8 cellular contexts compared by ENCODE assay signal in genomic region chr3:121654493-121655385, GRCh38.
DNase-seq lines count a peak whose midpoint lies in the region; ATAC-seq and TF ChIP-seq lines count a peak whose summit lies in the region.

No MANE protein-coding gene starts in this region.

- H4K20me1 ChIP-seq in SU-DHL-6 (ENCODE audit: low read depth, low read length): no peaks in the 10 kb centered on the region

- H3F3A ChIP-seq in SU-DHL-6 (ENCODE audit: insufficient read depth): no peaks in the 10 kb centered on the region

- peaks cover 33% of the 10 kb centered on the region for H3K36me3 ChIP-seq in SU-DHL-6 (ENCODE audit: low read length)

- ATAC-seq in HG02642 (IDR thresholded peaks at IDR 0.05; ENCODE audit: poor library complexity, unreplicated experiment): peak; percentile 80

- peaks cover 91% of the 10 kb centered on the region for H3K4me1 Mint-ChIP-seq in activated naive CD4-positive, alpha-beta T cell treated with anti-CD3 and anti-CD28 coated beads, Interleukin-2, amount 50 U/mL, for 24 hours

- TF ChIP-seq CTCF in SU-DHL-6 (IDR thresholded peaks at IDR 0.05; ENCODE audit: insufficient read depth, low read length, poor library complexity, severe bottlenecking): no peak

- peak overlapping the region; percentile 55 for H3K4me2 ChIP-seq in SU-DHL-6 (ENCODE audit: low read depth, low read length, poor library complexity, severe bottlenecking)

- peak overlapping the region; percentile 3 for H3K4me3 ChIP-seq in SU-DHL-6 (ENCODE audit: insufficient read depth, low read length, poor library complexity, severe bottlenecking)

- H3K27ac ChIP-seq in SU-DHL-6 (ENCODE audit: low read depth, low read length) (peak overlapping the region; percentile 61), caudate nucleus (ENCODE audit: low read depth, low read length) (no peak overlapping the region)

- H3K27ac Mint-ChIP-seq in activated naive CD4-positive, alpha-beta T cell treated with anti-CD3 and anti-CD28 coated beads, Interleukin-2, amount 50 U/mL, for 24 hours: peak overlapping the region; percentile 85

- H3K27me3 Mint-ChIP-seq in activated naive CD4-positive, alpha-beta T cell treated with anti-CD3 and anti-CD28 coated beads, Interleukin-2, amount 50 U/mL, for 24 hours: no peaks in the 10 kb centered on the region

- H3K9me3 Mint-ChIP-seq in activated naive CD4-positive, alpha-beta T cell treated with anti-CD3 and anti-CD28 coated beads, Interleukin-2, amount 50 U/mL, for 24 hours: no peaks in the 10 kb centered on the region

- peaks cover 44% of the 10 kb centered on the region for H3K36me3 Mint-ChIP-seq in activated naive CD4-positive, alpha-beta T cell treated with anti-CD3 and anti-CD28 coated beads, Interleukin-2, amount 50 U/mL, for 24 hours

- H3K9me3 ChIP-seq in SU-DHL-6 (ENCODE audit: insufficient read depth, low read length): no peaks in the 10 kb centered on the region

- no peaks in the 10 kb centered on the region for H3K27me3 ChIP-seq in SU-DHL-6 (ENCODE audit: low read length)

- no peak overlapping the region for H2AFZ ChIP-seq in SU-DHL-6 (ENCODE audit: low read depth, low read length, severe bottlenecking)

- no peak overlapping the region for H3K9ac ChIP-seq in SU-DHL-6 (ENCODE audit: low read length)

- peaks cover 36% of the 10 kb centered on the region for H3K79me2 ChIP-seq in SU-DHL-6 (ENCODE audit: insufficient read depth, low read length)

- no peaks in the 10 kb centered on the region for H3K9me2 ChIP-seq in SU-DHL-6 (replicated peaks; ENCODE audit: insufficient read depth, low read length)

- H3K4me3 Mint-ChIP-seq in activated naive CD4-positive, alpha-beta T cell treated with anti-CD3 and anti-CD28 coated beads, Interleukin-2, amount 50 U/mL, for 24 hours: peak overlapping the region; percentile 21

- no peak for DNase-seq in activated naive CD4-positive, alpha-beta T cell (lab: John Stamatoyannopoulos, UW)
- DNase-seq in caudate nucleus (lab: John Stamatoyannopoulos, UW): no peak
- DNase-seq in NCI-H2107 (lab: John Stamatoyannopoulos, UW): no peak
- DNase-seq in dedifferentiated amniotic fluid mesenchymal stem cell (ENCODE audit: extremely low spot score): no peak
- DNase-seq in effector CD4-positive, alpha-beta T cell: no peak
